ENCODE assay signal across 9 cellular contexts in the genomic region with DNA sequence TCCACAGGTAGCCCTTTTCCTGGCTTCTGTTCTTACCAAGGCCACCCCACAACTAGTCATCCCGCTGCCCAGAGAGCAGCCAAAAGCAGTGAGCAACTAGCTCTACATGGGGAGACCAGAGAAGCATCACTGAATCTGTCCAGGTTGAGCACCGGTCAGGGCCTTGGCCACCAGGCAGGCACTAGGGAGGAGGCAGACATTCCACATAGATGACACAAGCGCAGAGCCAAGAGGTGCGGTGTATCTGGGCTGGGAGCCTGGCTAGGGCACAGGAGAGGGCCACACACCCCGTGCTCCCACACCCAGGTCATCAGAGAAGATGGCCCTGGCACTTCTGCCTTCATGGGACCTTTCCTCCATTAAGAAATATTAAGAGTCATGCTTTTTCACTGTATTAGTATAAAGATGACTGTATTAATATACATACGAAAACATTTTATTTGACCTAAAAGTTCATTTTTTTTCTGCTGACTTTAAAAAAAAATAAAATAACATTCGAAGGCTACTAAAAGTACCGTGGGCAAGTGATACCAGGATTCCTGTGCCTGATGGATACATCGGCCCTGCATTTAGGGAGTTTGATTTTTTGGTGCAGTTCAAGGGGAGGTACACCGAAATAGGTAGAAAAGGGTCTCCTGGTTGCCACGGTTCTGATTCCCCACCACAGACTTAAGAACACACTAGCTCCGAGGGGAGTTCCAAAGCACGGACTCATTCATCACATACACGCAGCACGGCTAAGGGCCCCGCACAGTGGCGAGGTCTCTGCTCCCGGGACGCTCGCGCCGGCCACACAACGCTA. TPM values are rescaled to one million over a fixed set of nuclear protein-coding genes. Genes with fewer than 3 reads are reported as not detected.
DNase-seq lines count a peak whose midpoint lies in the region; ATAC-seq and TF ChIP-seq lines count a peak whose summit lies in the region.
"Had no signal": no experiment of that assay in that cellular context is flagged by ENCODE, and none has a peak within 500 bp of the region (broad histone marks: within the 10 kb centered on the region; RNA-seq: fewer than 3 reads in every experiment).

No MANE protein-coding gene starts in this region.

- POLR2A ChIA-PET in activated CD8-positive, alpha-beta T cell treated with anti-CD3 and anti-CD28 coated beads, Interleukin-2, amount 10 ng/mL, durations not matched to agents 7 days and 5 days (lab: Charles Lee), result interaction anchor here (0.6 to 3.2 kb wide), 4 partner anchors 10 to 1482 kb away, joined by 3 to 20 read pairs (median 10); partner anchors contain the start of gene ESS2

- no peaks in the 10 kb centered on the region for H3K9me3 Mint-ChIP-seq in activated CD8-positive, alpha-beta T cell treated with anti-CD3 and anti-CD28 coated beads, Interleukin-2, amount 10 ng/mL, durations not matched to agents 7 days and 5 days (ENCODE audit: insufficient read depth)

- H3K4me3 ChIP-seq in cardiac muscle cell, result peak overlapping the region; percentile 86
- H3K4me3 ChIP-seq in prostate gland, result peak overlapping the region; percentile 93 to 94

- H3K4me1 Mint-ChIP-seq in activated CD8-positive, alpha-beta T cell treated with anti-CD3 and anti-CD28 coated beads, Interleukin-2, amount 10 ng/mL, durations not matched to agents 7 days and 5 days (ENCODE audit: low read depth), result peaks cover 51% of the 10 kb centered on the region

- H3K9me3 ChIP-seq in cardiac muscle cell (ENCODE audit: low read depth), result no peaks in the 10 kb centered on the region
- H3K9me3 ChIP-seq in prostate gland, result no peaks in the 10 kb centered on the region

- in situ Hi-C loops in Caki2 (cut with HindIII; ENCODE audit: low pct_unique_long_range_greater_than_20kb, low sequenced_read_pairs), result no loop called here

- intact Hi-C loops in prostate gland (cut with DNase I), result no loop called here

- H3K27me3 ChIP-seq in cardiac muscle cell (no peaks in the 10 kb centered on the region), prostate gland (replicated peaks; ENCODE audit: insufficient read depth) (no peaks in the 10 kb centered on the region)

- peak; percentile 57 for DNase-seq in Caki2 (ENCODE audit: low read depth)
- DNase-seq in activated CD8-positive, alpha-beta T cell treated with anti-CD3 and anti-CD28 coated beads, Interleukin-2, amount 10 ng/mL, durations not matched to agents 7 days and 5 days, result no peak
- peak in 1 of 2 donors; percentile 28 for DNase-seq in cardiac muscle cell (ENCODE audit: low read depth in 1 of 2, low spot score in 1 of 2)
- peak; percentile 48 for DNase-seq in prostate gland (ENCODE audit: low spot score)
- no peak for DNase-seq in dedifferentiated amniotic fluid mesenchymal stem cell (ENCODE audit: extremely low spot score)

- H3K27ac Mint-ChIP-seq in activated CD8-positive, alpha-beta T cell treated with anti-CD3 and anti-CD28 coated beads, Interleukin-2, amount 10 ng/mL, durations not matched to agents 7 days and 5 days, result peak overlapping the region; percentile 70

- WGBS in prostate gland, result 13% methylated on average over 22 of the region's 23 CpGs

- peaks cover 9% of the 10 kb centered on the region for H3K36me3 Mint-ChIP-seq in activated CD8-positive, alpha-beta T cell treated with anti-CD3 and anti-CD28 coated beads, Interleukin-2, amount 10 ng/mL, durations not matched to agents 7 days and 5 days (ENCODE audit: low read depth)

- peak; percentile 10 for ATAC-seq in HG03175 (IDR thresholded peaks at IDR 0.05; ENCODE audit: unreplicated experiment)
- peak; percentile 12 for ATAC-seq in activated CD8-positive, alpha-beta T cell treated with anti-CD3 and anti-CD28 coated beads, Interleukin-2, amount 10 ng/mL, durations not matched to agents 7 days and 5 days
- ATAC-seq in GM18498 (IDR thresholded peaks at IDR 0.05; ENCODE audit: unreplicated experiment), result no peak
- no peak for ATAC-seq in GM19351 (IDR thresholded peaks at IDR 0.05; ENCODE audit: unreplicated experiment)

- CTCF ChIA-PET in activated CD8-positive, alpha-beta T cell treated with anti-CD3 and anti-CD28 coated beads, Interleukin-2, amount 10 ng/mL, durations not matched to agents 7 days and 5 days (lab: Charles Lee), result interaction anchor here (1.9 to 2.4 kb wide), 2 partner anchors 10 to 24 kb away, joined by 11 to 12 read pairs; partner anchors contain the start of gene ESS2

- H3K36me3 ChIP-seq in cardiac muscle cell, result no peaks in the 10 kb centered on the region
- no peaks in the 10 kb centered on the region for H3K36me3 ChIP-seq in prostate gland

- TF ChIP-seq CTCF in cardiac muscle cell (IDR thresholded peaks at IDR 0.05; ENCODE audit: low read depth, low read length) (no peak), prostate gland (IDR thresholded peaks at IDR 0.05) (no peak)

- H3K27ac ChIP-seq in cardiac muscle cell (peak overlapping the region; percentile 93), prostate gland (peak overlapping the region; percentile 94 to 97)

- peak overlapping the region; percentile 89 for H3K4me3 Mint-ChIP-seq in activated CD8-positive, alpha-beta T cell treated with anti-CD3 and anti-CD28 coated beads, Interleukin-2, amount 10 ng/mL, durations not matched to agents 7 days and 5 days

- peak; percentile 50 for TF ChIP-seq POLR2A in prostate gland (IDR thresholded peaks at IDR 0.05)

- H3K27me3 Mint-ChIP-seq in activated CD8-positive, alpha-beta T cell treated with anti-CD3 and anti-CD28 coated beads, Interleukin-2, amount 10 ng/mL, durations not matched to agents 7 days and 5 days (ENCODE audit: low read depth), result no peaks in the 10 kb centered on the region

- H3K4me1 ChIP-seq in cardiac muscle cell (ENCODE audit: low read depth) (peaks cover 7% of the 10 kb centered on the region), prostate gland (replicated peaks) (peaks cover 11% of the 10 kb centered on the region)

RNA-seq across cellular contexts. Expression of gene DGCR2, which starts 1.2 kb away (rescaled TPM):
- total RNA-seq in Caki2 (2014; rRNA removed; shearing (Covaris generic); ENCODE audit: low replicate concordance), result 72.3 and 72.7 TPM in 2 replicates
- 10 to 100 TPM; 30.5 to 34.2 TPM for total RNA-seq in activated CD8-positive, alpha-beta T cell treated with anti-CD3 and anti-CD28 coated beads, Interleukin-2, amount 10 ng/mL, durations not matched to agents 7 days and 5 days
- 82.1 and 82.9 TPM in 2 replicates for total RNA-seq in cardiac muscle cell
- 63.9 and 65.8 TPM in 2 replicates for polyA plus RNA-seq in cardiac muscle cell
- 100 to 1,000 TPM in 1 of 2 donors, 10 to 100 TPM in 1; 94.3 to 107 TPM for total RNA-seq in prostate gland

RNA-seq across cellular contexts. Expression of gene TSSK2, which starts 10.1 kb away (rescaled TPM):
- total RNA-seq in Caki2 (2014; rRNA removed; shearing (Covaris generic); ENCODE audit: low replicate concordance), result not detected in 2 replicates
- not detected for total RNA-seq in activated CD8-positive, alpha-beta T cell treated with anti-CD3 and anti-CD28 coated beads, Interleukin-2, amount 10 ng/mL, durations not matched to agents 7 days and 5 days
- total RNA-seq in cardiac muscle cell, result not detected in 2 replicates
- polyA plus RNA-seq in cardiac muscle cell, result not detected in 2 replicates
- 1 to 10 TPM in 1 of 2 donors, not detected in 1; 8.0 TPM for total RNA-seq in prostate gland
- total RNA-seq: T-helper 2 cell treated with Interferon-gamma antibody and Interleukin-4, amounts not matched to agents 100 ng/mL and 5 ng/mL, for 36 hours had no signal

RNA-seq across cellular contexts. Expression of gene ESS2, which starts 23.4 kb away (rescaled TPM):
- total RNA-seq in Caki2 (2014; rRNA removed; shearing (Covaris generic); ENCODE audit: low replicate concordance), result 41.6 and 52.1 TPM in 2 replicates
- total RNA-seq in activated CD8-positive, alpha-beta T cell treated with anti-CD3 and anti-CD28 coated beads, Interleukin-2, amount 10 ng/mL, durations not matched to agents 7 days and 5 days, result 10 to 100 TPM; 18.8 to 19.6 TPM
- 23.5 and 26.2 TPM in 2 replicates for total RNA-seq in cardiac muscle cell
- polyA plus RNA-seq in cardiac muscle cell, result 9.3 and 13.2 TPM in 2 replicates
- 10 to 100 TPM; 19.4 to 21.2 TPM for total RNA-seq in prostate gland

RNA-seq across cellular contexts. Expression of gene GSC2, which starts 29.1 kb away (rescaled TPM):
- total RNA-seq in Caki2 (2014; rRNA removed; shearing (Covaris generic); ENCODE audit: low replicate concordance), result not detected in 2 replicates
- total RNA-seq in activated CD8-positive, alpha-beta T cell treated with anti-CD3 and anti-CD28 coated beads, Interleukin-2, amount 10 ng/mL, durations not matched to agents 7 days and 5 days, result not detected
- total RNA-seq in cardiac muscle cell, result not detected in 2 replicates
- not detected in 2 replicates for polyA plus RNA-seq in cardiac muscle cell
- 10 to 100 TPM in 1 of 2 donors, not detected in 1; 11.9 TPM for total RNA-seq in prostate gland
- total RNA-seq: T-helper 2 cell treated with Interferon-gamma antibody and Interleukin-4, amounts not matched to agents 100 ng/mL and 5 ng/mL, for 36 hours had no signal

RNA-seq across cellular contexts. Expression of gene SLC25A1, which starts 57.5 kb away (rescaled TPM):
- total RNA-seq in Caki2 (2014; rRNA removed; shearing (Covaris generic); ENCODE audit: low replicate concordance), result 67.9 and 123 TPM in 2 replicates
- total RNA-seq in activated CD8-positive, alpha-beta T cell treated with anti-CD3 and anti-CD28 coated beads, Interleukin-2, amount 10 ng/mL, durations not matched to agents 7 days and 5 days, result 10 to 100 TPM; 69.1 to 73.0 TPM
- total RNA-seq in cardiac muscle cell, result 140 and 196 TPM in 2 replicates
- polyA plus RNA-seq in cardiac muscle cell, result 192 and 238 TPM in 2 replicates
- total RNA-seq in prostate gland, result 100 to 1,000 TPM in 1 of 2 donors, 10 to 100 TPM in 1; 79.1 to 113 TPM

Comparison
In these comparisons a context has a peak if more than half of its experiments do, and no peak if none do; other contexts are left out.
1. DNase-seq: peak in Caki2 (single experiment) and prostate gland (single experiment); none in activated CD8-positive, alpha-beta T cell treated with anti-CD3 and anti-CD28 coated beads, Interleukin-2, amount 10 ng/mL, durations not matched to agents 7 days and 5 days (single experiment) and dedifferentiated amniotic fluid mesenchymal stem cell (single experiment).
2. ATAC-seq: peak in HG03175 (single experiment) and activated CD8-positive, alpha-beta T cell treated with anti-CD3 and anti-CD28 coated beads, Interleukin-2, amount 10 ng/mL, durations not matched to agents 7 days and 5 days (single experiment); none in GM18498 (single experiment) and GM19351 (single experiment).